ENCODE assay signal across 16 cellular contexts in the genomic region with DNA sequence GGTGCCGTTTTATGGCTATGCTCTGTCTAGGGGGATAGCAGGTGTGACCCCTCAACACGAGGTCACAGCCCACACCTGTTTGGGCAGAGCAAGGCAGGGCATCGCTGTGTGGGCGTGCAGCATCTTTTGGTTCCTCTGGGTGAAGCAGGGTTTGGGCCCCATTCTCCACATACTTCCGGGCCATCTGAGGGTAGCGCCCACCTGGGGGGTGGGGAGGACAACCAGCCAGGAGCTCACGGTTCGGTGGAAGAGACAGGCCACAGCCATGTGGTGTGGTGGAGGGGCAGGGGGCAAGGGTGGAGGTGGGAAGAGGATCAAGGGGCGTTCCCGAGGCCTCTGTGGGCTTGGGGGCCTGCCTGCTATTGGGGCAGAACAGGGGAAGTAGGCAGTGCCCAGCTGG. TPM values are rescaled to one million over a fixed set of nuclear protein-coding genes. Genes with fewer than 3 reads are reported as not detected.
DNase-seq lines count a peak whose midpoint lies in the region; ATAC-seq and TF ChIP-seq lines count a peak whose summit lies in the region.
"Had no signal": no experiment of that assay in that cellular context is flagged by ENCODE, and none has a peak within 500 bp of the region (broad histone marks: within the 10 kb centered on the region; RNA-seq: fewer than 3 reads in every experiment).

No MANE protein-coding gene starts in this region.

- peak overlapping the region; percentile 79 for H3K4me3 Mint-ChIP-seq in CD4-positive, alpha-beta T cell
- peak overlapping the region; percentile 76 to 88 (median 87) for H3K4me3 Mint-ChIP-seq in nephron
- peak overlapping the region in 1 of 2 donors; percentile 58 for H3K4me3 Mint-ChIP-seq in effector memory CD8-positive, alpha-beta T cell

- intact Hi-C loops in CD4-positive, alpha-beta T cell (cut with DNase I, micrococcal nuclease), result loop anchor here in 1 of 2 experiments (5.0 to 10.0 kb wide), 3 partner anchors 73 to 786 kb away; a partner anchor contains a TSS

- no peaks in the 10 kb centered on the region for H3K27me3 ChIP-seq in CD4-positive, alpha-beta T cell (ENCODE audit: control insufficient read depth, insufficient read depth, low read length)
- H3K27me3 ChIP-seq in SJSA1 (replicated peaks), result no peaks in the 10 kb centered on the region
- H3K27me3 ChIP-seq: suprapubic skin had no signal

- TF ChIP-seq CTCF in CD4-positive, alpha-beta T cell (IDR thresholded peaks at IDR 0.05), result no peak
- TF ChIP-seq CTCF in nephron (IDR thresholded peaks at IDR 0.05; ENCODE audit: unreplicated experiment in 3 of 3) (no peak), GM20000 (IDR thresholded peaks at IDR 0.05; ENCODE audit: extremely low read depth, missing control alignments) (no peak)

- no peaks in the 10 kb centered on the region for H3K9me3 ChIP-seq in CD4-positive, alpha-beta T cell (ENCODE audit: control insufficient read depth, low read length)
- H3K9me3 ChIP-seq in SJSA1 (replicated peaks), result peaks cover 3% of the 10 kb centered on the region; the same call in 1 of the 2 replicates
- H3K9me3 ChIP-seq: suprapubic skin had no signal

- TF ChIP-seq POLR2A in GM18505 (IDR thresholded peaks at IDR 0.05; ENCODE audit: borderline replicate concordance, extremely low read depth, insufficient read depth, insufficient read length), result peak; percentile 37

- peak overlapping the region; percentile 97 for H3K4me3 ChIP-seq in SJSA1

- peaks cover 53% of the 10 kb centered on the region for H3K4me1 ChIP-seq in SJSA1 (replicated peaks)

- no peak overlapping the region for H3K27ac Mint-ChIP-seq in CD4-positive, alpha-beta T cell
- H3K27ac Mint-ChIP-seq in nephron, result no peak overlapping the region
- H3K27ac Mint-ChIP-seq in effector memory CD8-positive, alpha-beta T cell, result no peak overlapping the region
- H3K27ac Mint-ChIP-seq: activated naive CD8-positive, alpha-beta T cell treated with anti-CD3 and anti-CD28 coated beads for 36 hours had no signal

- no peaks in the 10 kb centered on the region for H3K9me3 Mint-ChIP-seq in CD4-positive, alpha-beta T cell
- no peaks in the 10 kb centered on the region for H3K9me3 Mint-ChIP-seq in nephron
- H3K9me3 Mint-ChIP-seq in effector memory CD8-positive, alpha-beta T cell, result no peaks in the 10 kb centered on the region
- H3K9me3 Mint-ChIP-seq: activated naive CD8-positive, alpha-beta T cell treated with anti-CD3 and anti-CD28 coated beads for 36 hours had no signal

- POLR2A ChIA-PET in CD4-positive, alpha-beta T cell (lab: Charles Lee), result interaction anchor here (3.3 kb wide), 1 partner anchor 107 kb away, joined by 14 read pairs; a partner anchor contains a TSS

- peaks cover 59% of the 10 kb centered on the region for H3K36me3 ChIP-seq in SJSA1
- H3K36me3 ChIP-seq: suprapubic skin had no signal

- ATAC-seq in CD4-positive, alpha-beta T cell (ENCODE audit: poor library complexity), result no peak
- ATAC-seq in GM18505 (IDR thresholded peaks at IDR 0.05; ENCODE audit: unreplicated experiment) (no peak), HG02840 (IDR thresholded peaks at IDR 0.05; ENCODE audit: low FRiP score, unreplicated experiment) (no peak)
- ATAC-seq in effector memory CD8-positive, alpha-beta T cell (replicated peaks), result no peak
- ATAC-seq: sciatic nerve had no signal

- H3K36me3 Mint-ChIP-seq in CD4-positive, alpha-beta T cell (ENCODE audit: low read depth), result no peaks in the 10 kb centered on the region
- no peaks in the 10 kb centered on the region for H3K36me3 Mint-ChIP-seq in nephron (ENCODE audit: low read depth)
- H3K36me3 Mint-ChIP-seq in effector memory CD8-positive, alpha-beta T cell (ENCODE audit: insufficient read depth), result peaks cover 6% of the 10 kb centered on the region
- H3K36me3 Mint-ChIP-seq: activated naive CD8-positive, alpha-beta T cell treated with anti-CD3 and anti-CD28 coated beads for 36 hours had no signal

- no peak for DNase-seq in CD4-positive, alpha-beta T cell
- DNase-seq in SJSA1 (ENCODE audit: low read depth in 1 of 2, low spot score in 2 of 2) (no peak), middle frontal gyrus (ENCODE audit: extremely low spot score, low spot score) (no peak), GM20000 (ENCODE audit: low spot score) (no peak)
- no peak for DNase-seq in effector memory CD8-positive, alpha-beta T cell
- DNase-seq: activated CD4-positive, alpha-beta T cell treated with anti-CD3 and anti-CD28 coated beads for 4 hours; DMS153; effector CD4-positive, alpha-beta T cell; NCI-H187 treated with DMSO at 0.1 percent for 48 hours; stimulated activated CD4-positive, alpha-beta T cell treated with anti-CD3 and anti-CD28 coated beads, Interleukin-2, amount 100 ng/mL, for 48 hours had no signal

- CTCF ChIA-PET in CD4-positive, alpha-beta T cell (lab: Charles Lee), result no interaction called here

- peaks cover 27% of the 10 kb centered on the region for H3K4me1 Mint-ChIP-seq in CD4-positive, alpha-beta T cell (ENCODE audit: low read depth)
- H3K4me1 Mint-ChIP-seq in nephron, result peaks cover 30% of the 10 kb centered on the region
- H3K4me1 Mint-ChIP-seq in effector memory CD8-positive, alpha-beta T cell (ENCODE audit: low read depth in 2 of 2), result peaks cover 17 to 25% of the 10 kb centered on the region in 2 donors

- H3K27me3 Mint-ChIP-seq in CD4-positive, alpha-beta T cell, result peaks cover 11% of the 10 kb centered on the region
- H3K27me3 Mint-ChIP-seq in nephron (ENCODE audit: low read depth), result peaks cover 15% of the 10 kb centered on the region
- H3K27me3 Mint-ChIP-seq in effector memory CD8-positive, alpha-beta T cell, result peaks cover 0 to 21% of the 10 kb centered on the region in 2 donors

- no peak overlapping the region for H3K27ac ChIP-seq in CD4-positive, alpha-beta T cell (ENCODE audit: low read depth, low read length)
- peak overlapping the region; percentile 36 for H3K27ac ChIP-seq in SJSA1
- H3K27ac ChIP-seq: suprapubic skin had no signal

RNA-seq across cellular contexts. Expression of a gene that starts 2.4 kb away (rescaled TPM):
- total RNA-seq in CD4-positive, alpha-beta T cell, result under 1 TPM; 0.77 to 0.95 TPM
- total RNA-seq in SJSA1 (2014; rRNA removed; shearing (Covaris generic)), result 62.6 and 83.1 TPM in 2 replicates

Comparison
In these comparisons a context has a peak if more than half of its experiments do, and no peak if none do; other contexts are left out.
1. RNA of a gene that starts 2.4 kb away (total RNA-seq): 62.6 to 83.1 TPM in SJSA1; 0.77 to 0.95 TPM in CD4-positive, alpha-beta T cell; every median in the first group is over 10 times any median in the second.